Comparison of ENCODE assay signal across 16 cellular contexts in the genomic region with DNA sequence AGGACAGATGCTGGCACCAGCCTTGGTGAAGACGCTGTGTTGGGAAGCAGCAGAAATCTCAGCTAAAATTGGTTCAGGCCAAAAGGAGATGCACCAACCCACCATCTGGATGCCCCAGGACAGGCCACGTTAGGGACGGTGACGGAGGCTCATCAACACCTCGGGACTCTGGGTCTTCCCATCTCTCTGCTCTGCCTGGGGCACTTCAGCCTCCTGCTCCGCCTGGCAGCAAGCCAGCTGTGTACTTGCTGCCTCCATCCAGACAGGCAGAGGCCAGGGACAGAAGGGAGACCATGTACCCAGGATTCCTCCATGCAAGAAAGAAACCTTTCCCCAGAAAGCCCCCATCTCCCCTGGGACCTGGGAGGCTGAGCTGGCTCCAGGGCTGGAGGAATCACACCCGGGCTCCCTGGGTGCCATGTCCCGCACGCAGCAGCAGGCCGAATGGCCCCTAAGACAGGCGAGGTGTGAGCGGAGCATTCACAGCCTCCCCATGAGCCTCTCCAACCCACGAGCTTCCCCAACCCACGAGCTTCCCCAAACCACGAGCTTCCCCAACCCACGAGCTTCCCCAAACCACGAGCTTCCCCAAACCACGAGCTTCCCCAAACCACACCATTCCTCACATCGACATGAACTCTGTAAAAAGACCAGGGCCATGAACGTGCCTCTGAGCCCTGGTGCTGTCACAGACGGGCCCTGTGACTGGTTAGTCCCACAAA.
DNase-seq lines count a peak whose midpoint lies in the region; ATAC-seq, FAIRE-seq and TF ChIP-seq lines count a peak whose summit lies in the region.
"Had no signal": no experiment of that assay in that cellular context is flagged by ENCODE, and none has a peak within 500 bp of the region (broad histone marks: within the 10 kb centered on the region; RNA-seq: fewer than 3 reads in every experiment).

No MANE protein-coding gene starts in this region.

- H3T11ph ChIP-seq in H9 (ENCODE audit: low read length), result no peak overlapping the region

- no peaks in the 10 kb centered on the region for H3K79me1 ChIP-seq in H9 (ENCODE audit: insufficient read depth, low read depth, low read length, poor library complexity, severe bottlenecking)

- H3K23me2 ChIP-seq in H9 (ENCODE audit: insufficient read length, low read depth, low read length, poor library complexity, severe bottlenecking), result no peaks in the 10 kb centered on the region

- no peak overlapping the region for H3K4me3 Mint-ChIP-seq in H9
- no peak overlapping the region for H3K4me3 Mint-ChIP-seq in progenitor cell of endocrine pancreas (ENCODE audit: low read depth)
- H3K4me3 Mint-ChIP-seq: B cell; stimulated activated effector memory CD8-positive, alpha-beta T cell treated with anti-CD3 and anti-CD28 coated beads, Interleukin-12 subunit alpha, Interleukin-12 subunit beta, amount 100 ng/mL, for 72 hours had no signal

- intact Hi-C loops in heart left ventricle (cut with DNase I), result loop anchor here in 2 of 10 donors (5.0 to 10.0 kb wide), 2 partner anchors 175 to 178 kb away; no protein-coding TSS in a partner anchor

- no peak overlapping the region for H3K4me3 ChIP-seq in heart left ventricle
- H3K4me3 ChIP-seq: spleen had no signal

- TF ChIP-seq POLR2A in heart left ventricle (IDR thresholded peaks at IDR 0.05) (no peak), GM12892 (IDR thresholded peaks at IDR 0.05; ENCODE audit: low read depth, low read length) (no peak)

- H3K9me3 ChIP-seq in H9 (ENCODE audit: control insufficient read depth, low read depth, low read length), result no peaks in the 10 kb centered on the region
- no peaks in the 10 kb centered on the region for H3K9me3 ChIP-seq in heart left ventricle
- H3K9me3 ChIP-seq: spleen had no signal

- no peak overlapping the region for H3K4ac ChIP-seq in H9 (ENCODE audit: low read depth, low read length)

- no peak for TF ChIP-seq CTCF in H9 (conservative IDR thresholded peaks at IDR 0.05)
- TF ChIP-seq CTCF in heart left ventricle (IDR thresholded peaks at IDR 0.05), result no peak
- no peak for TF ChIP-seq CTCF in progenitor cell of endocrine pancreas (IDR thresholded peaks at IDR 0.05; ENCODE audit: unreplicated experiment)

- H3K27ac ChIP-seq in H9 (ENCODE audit: insufficient read length, low read depth, low read length) (no peak overlapping the region), heart left ventricle (peak overlapping the region in 8 of 12 donors; percentile 4 to 59 (median 36))
- H3K27ac ChIP-seq: foreskin keratinocyte, RWPE1, spleen had no signal

- H3K56ac ChIP-seq in H9 (ENCODE audit: insufficient read length, low read depth, low read length), result no peak overlapping the region

- no peak overlapping the region for H2AK5ac ChIP-seq in H9 (ENCODE audit: insufficient read length, low read length)

- H2BK120ac ChIP-seq in H9 (ENCODE audit: low read depth, low read length, poor library complexity, severe bottlenecking), result no peak overlapping the region

- ATAC-seq in heart left ventricle, result peak; percentile 19 to 50 (median 38)
- ATAC-seq in HG03039 (IDR thresholded peaks at IDR 0.05; ENCODE audit: unreplicated experiment), result no peak
- ATAC-seq: foreskin keratinocyte; stimulated activated effector memory CD8-positive, alpha-beta T cell treated with anti-CD3 and anti-CD28 coated beads, Interleukin-12 subunit alpha, Interleukin-12 subunit beta, amount 100 ng/mL, for 72 hours had no signal

- H3K18ac ChIP-seq in H9 (ENCODE audit: insufficient read length, low read depth, low read length), result no peak overlapping the region

- no peak overlapping the region for H3K23ac ChIP-seq in H9 (ENCODE audit: insufficient read length, low read depth, low read length)

- H3K4me1 ChIP-seq in H9 (ENCODE audit: insufficient read depth, low read length), result no peaks in the 10 kb centered on the region
- peaks cover 0 to 21% (median 17%) of the 10 kb centered on the region in 12 donors for H3K4me1 ChIP-seq in heart left ventricle
- H3K4me1 ChIP-seq: foreskin keratinocyte had no signal

- H2BK5ac ChIP-seq in H9 (ENCODE audit: insufficient read length, low read length), result no peak overlapping the region

- H3K36me3 Mint-ChIP-seq in H9 (ENCODE audit: insufficient read depth in 1 of 3, low read depth in 3 of 3) (no peaks in the 10 kb centered on the region), progenitor cell of endocrine pancreas (ENCODE audit: insufficient read depth) (no peaks in the 10 kb centered on the region)
- H3K36me3 Mint-ChIP-seq: stimulated activated effector memory CD8-positive, alpha-beta T cell treated with anti-CD3 and anti-CD28 coated beads, Interleukin-12 subunit alpha, Interleukin-12 subunit beta, amount 100 ng/mL, for 72 hours had no signal

- no peaks in the 10 kb centered on the region for H4K20me1 ChIP-seq in H9 (ENCODE audit: control insufficient read depth, insufficient read depth, insufficient read length)

- H4K91ac ChIP-seq in H9 (ENCODE audit: insufficient read length, low read depth, low read length), result no peak overlapping the region

- H3K9ac ChIP-seq in H9 (ENCODE audit: extremely low read depth, insufficient read length, low read length), result no peak overlapping the region

- no peaks in the 10 kb centered on the region for H3K79me2 ChIP-seq in H9 (ENCODE audit: insufficient read depth, low read length)

- H3K14ac ChIP-seq in H9 (ENCODE audit: insufficient read depth, low read length), result no peak overlapping the region; the same call in 1 of the 2 replicates

- no peak overlapping the region for H4K5ac ChIP-seq in H9 (ENCODE audit: insufficient read length, low read depth, low read length)

- DNase-seq in H9 (no peak), NCI-H524 treated with DMSO at 0.1 percent for 48 hours (lab: John Stamatoyannopoulos, UW) (peak; percentile 24), heart left ventricle (peak in 1 of 5 donors; percentile 62), progenitor cell of endocrine pancreas (ENCODE audit: low spot score, unreplicated experiment) (no peak), GM12892 (ENCODE audit: insufficient read length) (no peak), occipital lobe (lab: John Stamatoyannopoulos, UW) (no peak)
- DNase-seq: activated CD4-positive, alpha-beta T cell treated with anti-CD3 and anti-CD28 coated beads, Interleukin-2, amount 50 U/mL, for 1 hour; activated naive CD4-positive, alpha-beta T cell; foreskin keratinocyte; NCI-H2029; spleen; trophoblast cell had no signal

- H3K27me3 ChIP-seq in H9 (ENCODE audit: insufficient read depth, low read length), result no peaks in the 10 kb centered on the region; the same call in 1 of the 2 replicates
- H3K27me3 ChIP-seq in heart left ventricle, result peaks cover 0 to 3% (median 0%) of the 10 kb centered on the region in 9 donors
- H3K27me3 ChIP-seq: foreskin keratinocyte had no signal

- H3K27me3 Mint-ChIP-seq in H9 (ENCODE audit: low read depth) (peaks cover 4% of the 10 kb centered on the region; the same call in 1 of the 2 replicates), progenitor cell of endocrine pancreas (peaks cover 36% of the 10 kb centered on the region)

- H4K8ac ChIP-seq in H9 (replicated peaks; ENCODE audit: insufficient read length, low read depth, low read length), result no peak overlapping the region

- H2BK20ac ChIP-seq in H9 (ENCODE audit: low read depth, low read length, poor library complexity, severe bottlenecking), result no peak overlapping the region

- H3K36me3 ChIP-seq in heart left ventricle, result no peaks in the 10 kb centered on the region
- H3K36me3 ChIP-seq: spleen had no signal

- no peak overlapping the region for H2BK15ac ChIP-seq in H9 (ENCODE audit: low read depth, low read length)

- no peak overlapping the region for H2AFZ ChIP-seq in H9 (ENCODE audit: low read length)

- H3K9me3 Mint-ChIP-seq in H9, result no peaks in the 10 kb centered on the region
- no peaks in the 10 kb centered on the region for H3K9me3 Mint-ChIP-seq in progenitor cell of endocrine pancreas (ENCODE audit: low read depth)
- H3K9me3 Mint-ChIP-seq: stimulated activated effector memory CD8-positive, alpha-beta T cell treated with anti-CD3 and anti-CD28 coated beads, Interleukin-12 subunit alpha, Interleukin-12 subunit beta, amount 100 ng/mL, for 72 hours had no signal

- WGBS in H9 (ENCODE audit: extremely low coverage, insufficient read length, low lambda C conversion rate), result no CpG with 5 or more reads among the region's 21 CpGs
- 53 to 62% (median 58%) methylated on average over 18 to 21 of the region's 21 CpGs for WGBS in heart left ventricle, 4 donors

- H3K4me1 Mint-ChIP-seq in H9 (peaks cover 17 to 26% of the 10 kb centered on the region in 2 experiments), progenitor cell of endocrine pancreas (ENCODE audit: low read depth) (peaks cover 17% of the 10 kb centered on the region)
- H3K4me1 Mint-ChIP-seq: B cell; stimulated activated effector memory CD8-positive, alpha-beta T cell treated with anti-CD3 and anti-CD28 coated beads, Interleukin-12 subunit alpha, Interleukin-12 subunit beta, amount 100 ng/mL, for 72 hours had no signal

- no peak overlapping the region for H2BK12ac ChIP-seq in H9 (ENCODE audit: insufficient read length, low read depth, low read length)

- H3K4me2 ChIP-seq in H9 (ENCODE audit: insufficient read depth, insufficient read length, low read length), result no peak overlapping the region

- no peak for FAIRE-seq in GM12892 (lab: Jason Lieb, UNC)

- H3K27ac Mint-ChIP-seq in H9 (peak overlapping the region; percentile 69 to 97 (median 78); a peak in 3 of 7 replicates), progenitor cell of endocrine pancreas (peak overlapping the region; percentile 42)
- H3K27ac Mint-ChIP-seq: B cell; stimulated activated effector memory CD8-positive, alpha-beta T cell treated with anti-CD3 and anti-CD28 coated beads, Interleukin-12 subunit alpha, Interleukin-12 subunit beta, amount 100 ng/mL, for 72 hours had no signal
